ENCODE assay signal across 26 cellular contexts in the genomic region with DNA sequence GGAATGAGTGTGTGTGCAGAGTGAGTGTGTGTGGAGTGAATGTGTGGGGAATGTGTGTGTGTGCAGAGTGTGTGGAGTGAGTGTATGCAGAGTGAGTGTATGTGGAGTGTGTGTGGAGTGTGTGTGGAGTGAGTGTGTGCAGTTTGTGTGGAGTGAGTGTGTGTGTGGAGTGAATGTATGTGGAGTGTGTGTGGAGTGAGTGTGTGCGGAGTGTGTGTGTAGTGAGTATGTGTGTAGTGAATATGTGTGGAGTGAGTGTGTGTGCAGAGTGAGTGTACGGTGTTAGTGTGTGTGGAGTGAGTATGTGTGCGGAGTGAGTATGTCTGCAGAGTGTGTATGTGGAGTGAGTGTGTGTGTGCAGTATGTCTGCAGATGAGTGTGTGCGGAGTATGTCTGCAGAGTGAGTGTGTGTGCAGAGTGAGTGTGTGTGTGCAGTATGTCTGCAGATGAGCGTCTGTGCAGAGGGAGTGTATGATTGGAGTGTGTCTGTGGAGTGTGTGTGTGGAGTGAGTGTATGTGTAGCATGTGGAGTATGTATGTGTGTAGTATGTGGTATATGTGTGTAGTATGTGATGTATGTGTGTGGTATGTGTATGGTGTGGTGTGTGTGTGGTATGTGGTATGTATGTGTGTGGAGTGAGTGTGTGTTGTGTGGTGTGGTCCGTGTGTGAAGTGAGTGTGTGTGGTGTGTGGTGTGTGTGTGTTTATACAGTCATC. TPM values are rescaled to one million over a fixed set of nuclear protein-coding genes. Genes with fewer than 3 reads are reported as not detected.
"Had no signal": no experiment of that assay in that cellular context is flagged by ENCODE, and none has a peak within 500 bp of the region (broad histone marks: within the 10 kb centered on the region; RNA-seq: fewer than 3 reads in every experiment).

No MANE protein-coding gene starts in this region.

- H3K27me3 ChIP-seq: ovary had no signal

- H3K4me1 ChIP-seq: foreskin keratinocyte, upper lobe of right lung had no signal

- H3K9me3 ChIP-seq: body of pancreas, left ventricle myocardium inferior, neutrophil, ovary, upper lobe of right lung had no signal

- H3K36me3 Mint-ChIP-seq: activated naive CD4-positive, alpha-beta T cell treated with anti-CD3 and anti-CD28 coated beads, Interleukin-2, amount 10 ng/mL, durations not matched to agents 7 days and 5 days; immature natural killer cell; mesothelial cell of epicardium; natural killer cell had no signal

- H3K27ac ChIP-seq: body of pancreas, foreskin keratinocyte, left ventricle myocardium inferior, neutrophil, ovary, upper lobe of right lung had no signal

- ATAC-seq: activated CD4-positive, CD25-positive, alpha-beta regulatory T cell treated with anti-CD3 and anti-CD28 coated beads, Interleukin-2, amount 50 U/mL, for 24 hours; activated CD8-positive, alpha-beta T cell treated with anti-CD3 and anti-CD28 coated beads, Interleukin-2, amount 10 ng/mL, durations not matched to agents 7 days and 5 days; activated T-cell treated with anti-CD3 and anti-CD28 coated beads, Interleukin-2, amount 50 U/mL, for 72 hours; body of pancreas; foreskin keratinocyte; right cardiac atrium; stimulated activated naive CD8-positive, alpha-beta T cell treated with anti-CD3 and anti-CD28 coated beads, Interleukin-15, Interleukin-2, amounts not matched to agents 100 U/mL and 50 U/mL, for 24 hours; upper lobe of right lung had no signal

- H3K27ac Mint-ChIP-seq: activated CD4-positive, alpha-beta T cell treated with anti-CD3 and anti-CD28 coated beads, Interleukin-2, amount 10 ng/mL, durations not matched to agents 7 days and 5 days; activated CD8-positive, alpha-beta T cell treated with anti-CD3 and anti-CD28 coated beads, Interleukin-2, amount 10 ng/mL, durations not matched to agents 7 days and 5 days; activated naive CD4-positive, alpha-beta T cell treated with anti-CD3 and anti-CD28 coated beads, Interleukin-2, amount 10 ng/mL, durations not matched to agents 7 days and 5 days; activated T-cell treated with anti-CD3 and anti-CD28 coated beads, Interleukin-2, amount 50 U/mL, for 72 hours; immature natural killer cell; mesothelial cell of epicardium; natural killer cell had no signal

- H3K4me3 ChIP-seq: body of pancreas, left ventricle myocardium inferior, ovary, upper lobe of right lung had no signal

- H3K36me3 ChIP-seq: left ventricle myocardium inferior, neutrophil, ovary, upper lobe of right lung had no signal

- H3K9me3 Mint-ChIP-seq: activated CD4-positive, alpha-beta T cell treated with anti-CD3 and anti-CD28 coated beads, Interleukin-2, amount 10 ng/mL, durations not matched to agents 7 days and 5 days; activated naive CD4-positive, alpha-beta T cell treated with anti-CD3 and anti-CD28 coated beads, Interleukin-2, amount 10 ng/mL, durations not matched to agents 7 days and 5 days; activated T-cell treated with anti-CD3 and anti-CD28 coated beads, Interleukin-2, amount 50 U/mL, for 72 hours; immature natural killer cell; mesothelial cell of epicardium; natural killer cell had no signal

- H3K4me3 Mint-ChIP-seq: activated CD4-positive, alpha-beta T cell treated with anti-CD3 and anti-CD28 coated beads, Interleukin-2, amount 10 ng/mL, durations not matched to agents 7 days and 5 days; activated CD8-positive, alpha-beta T cell treated with anti-CD3 and anti-CD28 coated beads, Interleukin-2, amount 10 ng/mL, durations not matched to agents 7 days and 5 days; activated naive CD4-positive, alpha-beta T cell treated with anti-CD3 and anti-CD28 coated beads, Interleukin-2, amount 10 ng/mL, durations not matched to agents 7 days and 5 days; activated T-cell treated with anti-CD3 and anti-CD28 coated beads, Interleukin-2, amount 50 U/mL, for 72 hours; immature natural killer cell; mesothelial cell of epicardium; natural killer cell had no signal

- DNase-seq: activated CD4-positive, alpha-beta T cell treated with anti-CD3 and anti-CD28 coated beads, Interleukin-2, amount 10 ng/mL, durations not matched to agents 7 days and 5 days; activated CD8-positive, alpha-beta T cell treated with anti-CD3 and anti-CD28 coated beads, Interleukin-2, amount 10 ng/mL, durations not matched to agents 7 days and 5 days; activated effector memory CD4-positive, alpha-beta T cell treated with Interleukin-2 at 50 U/mL for 16 hours; activated naive CD4-positive, alpha-beta T cell treated with anti-CD3 and anti-CD28 coated beads, Interleukin-2, amount 10 ng/mL, durations not matched to agents 7 days and 5 days; activated T-cell treated with anti-CD3 and anti-CD28 coated beads, Interleukin-2, amount 50 U/mL, for 72 hours; anterior cingulate cortex; body of pancreas; dermis blood vessel endothelial cell; effector CD8-positive, alpha-beta T cell; foreskin keratinocyte; immature natural killer cell; kidney glomerular epithelial cell; left ventricle myocardium inferior; mammary epithelial cell; natural killer cell; ovary; right cardiac atrium; stimulated activated CD4-positive, alpha-beta T cell treated with anti-CD3 and anti-CD28 coated beads, Interleukin-4, amount 100 ng/mL, for 24 hours; stimulated activated naive CD8-positive, alpha-beta T cell treated with anti-CD3 and anti-CD28 coated beads, Interleukin-15, Interleukin-2, amounts not matched to agents 100 U/mL and 50 U/mL, for 24 hours; upper lobe of right lung had no signal

- H3K4me1 Mint-ChIP-seq: activated CD4-positive, alpha-beta T cell treated with anti-CD3 and anti-CD28 coated beads, Interleukin-2, amount 10 ng/mL, durations not matched to agents 7 days and 5 days; activated naive CD4-positive, alpha-beta T cell treated with anti-CD3 and anti-CD28 coated beads, Interleukin-2, amount 10 ng/mL, durations not matched to agents 7 days and 5 days; immature natural killer cell; natural killer cell had no signal

RNA-seq across cellular contexts. Expression of gene CLDN14, which starts 59.7 kb away (rescaled TPM):
- total RNA-seq: activated CD4-positive, alpha-beta T cell treated with anti-CD3 and anti-CD28 coated beads, Interleukin-2, amount 10 ng/mL, durations not matched to agents 7 days and 5 days; activated CD8-positive, alpha-beta T cell treated with anti-CD3 and anti-CD28 coated beads, Interleukin-2, amount 10 ng/mL, durations not matched to agents 7 days and 5 days; activated T-cell treated with anti-CD3 and anti-CD28 coated beads, Interleukin-2, amount 50 U/mL, for 72 hours; cardiac septum; foreskin keratinocyte; left ventricle myocardium inferior; mammary epithelial cell; mesothelial cell of epicardium; natural killer cell; ovary; right cardiac atrium; subcutaneous adipose tissue; T-helper 2 cell treated with Interferon-gamma antibody and Interleukin-4, amounts not matched to agents 100 ng/mL and 5 ng/mL, for 36 hours; upper lobe of right lung had no signal
- polyA plus RNA-seq: immature natural killer cell, mammary epithelial cell, right cardiac atrium had no signal
